In genomic region chr20:45038747-45039469, GRCh38 we compare ENCODE assay signal across 18 cellular contexts.
A peak's percentile ranks its signal among the peaks of the same experiment; 100 is the strongest.
DNase-seq lines count a peak whose midpoint lies in the region; TF ChIP-seq lines count a peak whose summit lies in the region.
"Had no signal": no experiment of that assay in that cellular context is flagged by ENCODE, and none has a peak within 500 bp of the region (broad histone marks: within the 10 kb centered on the region; RNA-seq: fewer than 3 reads in every experiment).

No MANE protein-coding gene starts in this region.

- peaks cover 3% of the 10 kb centered on the region for H3K9me3 Mint-ChIP-seq in activated T-cell treated with anti-CD3 and anti-CD28 coated beads, Interleukin-2, amount 50 U/mL, for 24 hours

- H3K9me3 ChIP-seq in OCI-LY3 (ENCODE audit: insufficient read depth, low read length) (no peaks in the 10 kb centered on the region), spleen (no peaks in the 10 kb centered on the region)
- H3K9me3 ChIP-seq: Peyer's patch, stomach had no signal

- no peak for DNase-seq in activated T-cell treated with anti-CD3 and anti-CD28 coated beads, Interleukin-2, amount 50 U/mL, for 24 hours
- DNase-seq in activated T-cell treated with anti-CD3 and anti-CD28 coated beads for 4 hours (no peak), dedifferentiated amniotic fluid mesenchymal stem cell (ENCODE audit: extremely low spot score) (peak; percentile 49), spleen (no peak), RPMI8226 (no peak), NCI-H2107 treated with DMSO at 0.1 percent for 48 hours (lab: John Stamatoyannopoulos, UW; ENCODE audit: unreplicated experiment) (no peak), NCI-H446 (lab: John Stamatoyannopoulos, UW) (no peak)
- DNase-seq: activated CD4-positive, alpha-beta T cell treated with anti-CD3 and anti-CD28 coated beads, Interleukin-2, amount 50 U/mL, for 1 hour; activated effector memory CD4-positive, alpha-beta T cell treated with anti-CD3 and anti-CD28 coated beads, Interleukin-2, amount 50 U/mL, for 16 hours; brain microvascular endothelial cell; mammary epithelial cell; NCI-H2029; NCI-H69; nucleus accumbens; Peyer's patch; stomach; T-helper 2 cell had no signal

- peaks cover 91% of the 10 kb centered on the region for H4K20me1 ChIP-seq in OCI-LY3 (ENCODE audit: insufficient read depth, low read length)

- H3K4me2 ChIP-seq in OCI-LY3 (ENCODE audit: low read length), result no peak overlapping the region

- H3K4me3 Mint-ChIP-seq in activated T-cell treated with anti-CD3 and anti-CD28 coated beads, Interleukin-2, amount 50 U/mL, for 24 hours, result no peak overlapping the region

- H3K27me3 ChIP-seq in OCI-LY3 (ENCODE audit: low read depth, low read length), result no peaks in the 10 kb centered on the region
- no peaks in the 10 kb centered on the region for H3K27me3 ChIP-seq in spleen (replicated peaks in 1 of 7)
- H3K27me3 ChIP-seq: brain microvascular endothelial cell, Peyer's patch, stomach had no signal

- TF ChIP-seq POLR2A in spleen (IDR thresholded peaks at IDR 0.05), result no peak

- no peak overlapping the region for H2AFZ ChIP-seq in OCI-LY3 (ENCODE audit: low read depth, low read length)

- peak overlapping the region; percentile 1; the same call in 1 of the 2 replicates for H3K27ac ChIP-seq in OCI-LY3 (ENCODE audit: low read length)
- peak overlapping the region in 7 of 8 donors; percentile 32 to 64 (median 55) for H3K27ac ChIP-seq in spleen
- H3K27ac ChIP-seq: brain microvascular endothelial cell, Peyer's patch had no signal

- H3K36me3 ChIP-seq in OCI-LY3 (replicated peaks; ENCODE audit: low read depth, low read length) (peaks cover 71% of the 10 kb centered on the region), spleen (peaks cover 0 to 51% (median 4%) of the 10 kb centered on the region in 6 donors)
- H3K36me3 ChIP-seq: brain microvascular endothelial cell, stomach had no signal

- H3K4me3 ChIP-seq in OCI-LY3 (ENCODE audit: low read length) (no peak overlapping the region), spleen (no peak overlapping the region)
- H3K4me3 ChIP-seq: Peyer's patch, stomach had no signal

- WGBS in spleen, 5 donors, result 48 to 84% (median 80%) methylated on average over 1 of the region's 1 CpG

- H3K27ac Mint-ChIP-seq in activated T-cell treated with anti-CD3 and anti-CD28 coated beads, Interleukin-2, amount 50 U/mL, for 24 hours, result peak overlapping the region; percentile 90

- H3K36me3 Mint-ChIP-seq in activated T-cell treated with anti-CD3 and anti-CD28 coated beads, Interleukin-2, amount 50 U/mL, for 24 hours (ENCODE audit: low read depth), result peaks cover 84% of the 10 kb centered on the region

- no peak for TF ChIP-seq CTCF in OCI-LY3 (IDR thresholded peaks at IDR 0.05; ENCODE audit: low read depth, low read length)
- TF ChIP-seq CTCF in spleen (IDR thresholded peaks at IDR 0.05 in 8 of 11, conservative IDR thresholded peaks at IDR 0.05 in 3 of 11), result no peak

- H3K4me1 ChIP-seq in OCI-LY3 (ENCODE audit: low read length) (peaks cover 3% of the 10 kb centered on the region), spleen (peaks cover 5 to 95% (median 65%) of the 10 kb centered on the region in 6 donors)

- peaks cover 88% of the 10 kb centered on the region for H3K4me1 Mint-ChIP-seq in activated T-cell treated with anti-CD3 and anti-CD28 coated beads, Interleukin-2, amount 50 U/mL, for 24 hours (ENCODE audit: low read depth)

- H3K9ac ChIP-seq in OCI-LY3 (ENCODE audit: low read length), result no peak overlapping the region

- intact Hi-C loops in spleen (cut with DNase I; ENCODE audit: low total_unique reads), result no loop called here

- H3K27me3 Mint-ChIP-seq in activated T-cell treated with anti-CD3 and anti-CD28 coated beads, Interleukin-2, amount 50 U/mL, for 24 hours, result no peaks in the 10 kb centered on the region

- peaks cover 100% of the 10 kb centered on the region for H3K79me2 ChIP-seq in OCI-LY3 (ENCODE audit: low read length)
